ENCODE assay signal across 8 cellular contexts in the genomic region with DNA sequence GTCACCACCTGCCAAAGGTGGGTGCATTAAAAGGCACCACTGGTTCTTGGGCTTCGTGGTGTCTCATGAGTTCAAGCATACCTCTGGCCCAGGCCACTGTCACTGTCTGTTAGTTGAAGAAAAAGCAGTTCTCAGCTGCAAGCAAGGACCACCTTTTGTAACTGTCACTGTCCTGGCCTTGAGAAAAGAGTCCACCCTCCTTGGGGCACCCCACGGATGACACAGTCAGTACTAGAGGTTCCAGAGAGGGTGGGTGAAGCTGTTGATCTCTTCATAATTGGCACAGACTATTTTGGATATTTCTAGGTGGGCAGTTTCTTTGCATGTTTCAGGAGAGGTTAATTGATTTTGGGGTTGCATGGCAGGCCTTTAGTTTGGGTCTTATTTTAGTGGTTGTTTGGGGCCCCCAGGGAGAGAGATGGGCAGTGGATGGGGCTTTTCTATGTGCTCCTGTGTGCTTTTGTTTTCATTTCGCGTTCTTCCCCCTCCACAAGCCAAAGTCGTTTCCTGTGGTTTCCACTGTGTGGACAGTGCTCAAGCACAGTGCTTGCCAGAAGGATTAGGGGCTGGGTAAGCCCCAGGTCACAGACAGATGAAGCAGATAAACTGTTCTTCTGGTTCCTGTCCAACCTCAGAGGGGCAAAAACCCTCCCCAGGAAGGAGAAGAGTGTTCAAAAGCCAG.
DNase-seq lines count a peak whose midpoint lies in the region; ATAC-seq and TF ChIP-seq lines count a peak whose summit lies in the region.

No MANE protein-coding gene starts in this region.

- DNase-seq in H4 (ENCODE audit: low spot score) (peak; percentile 13), M059J (ENCODE audit: low read depth) (peak; percentile 40), fibroblast of villous mesenchyme (ENCODE audit: low read depth) (peak; percentile 58), OCI-M2 (lab: John Stamatoyannopoulos, UW; ENCODE audit: unreplicated experiment) (no peak), NCI-H510A (lab: John Stamatoyannopoulos, UW) (no peak), DMS153 treated with DMSO at 0.1 percent for 48 hours (lab: John Stamatoyannopoulos, UW; ENCODE audit: unreplicated experiment) (no peak), midbrain (lab: John Stamatoyannopoulos, UW) (no peak)

- H3K4me3 ChIP-seq in fibroblast of villous mesenchyme (ENCODE audit: low read depth, low read length), result no peak overlapping the region

- ATAC-seq in GM18519 (IDR thresholded peaks at IDR 0.05; ENCODE audit: low FRiP score, unreplicated experiment), result peak; percentile 93

- TF ChIP-seq CTCF in fibroblast of villous mesenchyme (IDR thresholded peaks at IDR 0.05; ENCODE audit: insufficient read depth, low read depth, low read length), result no peak

Comparison
In these comparisons a context has a peak if more than half of its experiments do, and no peak if none do; other contexts are left out.
1. DNase-seq: peak in H4 (single experiment), M059J (single experiment) and fibroblast of villous mesenchyme (single experiment); none in OCI-M2 (single experiment), NCI-H510A (single experiment), DMS153 treated with DMSO at 0.1 percent for 48 hours (single experiment) and midbrain (single experiment).